1 cellular context compared by ENCODE assay signal in genomic region chr1:7440154-7440553, GRCh38.
TF ChIP-seq lines count a peak whose summit lies in the region.

No MANE protein-coding gene starts in this region.

TF ChIP-seq in H1, 55 proteins besides CTCF, POLR2A, EP300 and RAD21:
- TF ChIP-seq, protein P1, sequence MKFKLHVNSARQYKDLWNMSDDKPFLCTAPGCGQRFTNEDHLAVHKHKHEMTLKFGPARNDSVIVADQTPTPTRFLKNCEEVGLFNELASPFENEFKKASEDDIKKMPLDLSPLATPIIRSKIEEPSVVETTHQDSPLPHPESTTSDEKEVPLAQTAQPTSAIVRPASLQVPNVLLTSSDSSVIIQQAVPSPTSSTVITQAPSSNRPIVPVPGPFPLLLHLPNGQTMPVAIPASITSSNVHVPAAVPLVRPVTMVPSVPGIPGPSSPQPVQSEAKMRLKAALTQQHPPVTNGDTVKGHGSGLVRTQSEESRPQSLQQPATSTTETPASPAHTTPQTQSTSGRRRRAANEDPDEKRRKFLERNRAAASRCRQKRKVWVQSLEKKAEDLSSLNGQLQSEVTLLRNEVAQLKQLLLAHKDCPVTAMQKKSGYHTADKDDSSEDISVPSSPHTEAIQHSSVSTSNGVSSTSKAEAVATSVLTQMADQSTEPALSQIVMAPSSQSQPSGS (IDR thresholded peaks at IDR 0.05; ENCODE audit: low read length): no peak
- TF ChIP-seq GTF2F1 (IDR thresholded peaks at IDR 0.05; ENCODE audit: borderline replicate concordance, low read depth, low read length) (no peak), GABPA (IDR thresholded peaks at IDR 0.05; ENCODE audit: borderline replicate concordance, insufficient read depth, low read length) (no peak)
